Comparison of ENCODE assay signal across 8 cellular contexts in genomic region chr12:122080149-122081107, GRCh38. TPM values are rescaled to one million over a fixed set of nuclear protein-coding genes. Genes with fewer than 3 reads are reported as not detected.
DNase-seq lines count a peak whose midpoint lies in the region; ATAC-seq, FAIRE-seq and TF ChIP-seq lines count a peak whose summit lies in the region.

No MANE protein-coding gene starts in this region.

- no peaks in the 10 kb centered on the region for H3K9me3 Mint-ChIP-seq in activated naive CD4-positive, alpha-beta T cell treated with anti-CD3 and anti-CD28 coated beads for 36 hours

- H3K4me3 ChIP-seq in GM12878, result peak overlapping the region; percentile 69
- H3K4me3 ChIP-seq in iPS-15b (ENCODE audit: low read depth, low read length), result peak overlapping the region; percentile 73
- H3K4me3 ChIP-seq in sigmoid colon, result peak overlapping the region; percentile 77 to 94 (median 90)

- 36% methylated on average over 18 of the region's 18 CpGs for WGBS in GM12878 (ENCODE audit: insufficient coverage, insufficient replicate concordance, low lambda C conversion rate, missing lambda C conversion rate)
- 3 to 7% methylated on average over 18 of the region's 18 CpGs for WGBS in sigmoid colon, 2 donors

- H3K9me3 ChIP-seq in GM12878 (replicated peaks; ENCODE audit: control insufficient read depth, insufficient read depth, low read length), result no peaks in the 10 kb centered on the region
- no peaks in the 10 kb centered on the region for H3K9me3 ChIP-seq in iPS-15b (ENCODE audit: control insufficient read depth, insufficient read depth, low read length)
- H3K9me3 ChIP-seq in sigmoid colon, result no peaks in the 10 kb centered on the region

- RAD21 ChIA-PET in GM12878 (lab: Charles Lee; ENCODE audit: unreplicated experiment), result interaction anchor here (0.6 to 2.5 kb wide), 9 partner anchors 8 to 286 kb away, joined by 3 to 10 read pairs (median 4); partner anchors contain the start of gene CFAP251

- no peak for TF ChIP-seq POLR2A in GM12878 (IDR thresholded peaks at IDR 0.05; ENCODE audit: low read depth, low read length)
- TF ChIP-seq POLR2A in sigmoid colon (IDR thresholded peaks at IDR 0.05), result peak; percentile 54 to 66

- H4K20me1 ChIP-seq in GM12878 (ENCODE audit: control insufficient read depth, insufficient read depth), result 0 out of 2 replicates have a peak, but pooled peaks cover 3% of the 10 kb centered on the region

- no peak for TF ChIP-seq EP300 in GM12878 (IDR thresholded peaks at IDR 0.05; ENCODE audit: borderline replicate concordance in 1 of 2, control insufficient read depth in 1 of 2, low read depth in 2 of 2, low read length in 2 of 2)
- TF ChIP-seq EP300 in sigmoid colon (IDR thresholded peaks at IDR 0.05), result peak in 1 of 4 donors; percentile 36

- TF ChIP-seq RAD21 in GM12878 (IDR thresholded peaks at IDR 0.05; ENCODE audit: insufficient read depth, low read depth, low read length), result no peak

- BruUV-seq in GM12878 (replicated peaks; lab: Mats Ljungman, UMichigan), result TSS peak; percentile 51

- H3K9ac ChIP-seq in GM12878 (ENCODE audit: control insufficient read depth, insufficient read depth, low read length) (peak overlapping the region; percentile 41; the same call in 1 of the 2 replicates), iPS-15b (ENCODE audit: low read depth, low read length) (no peak overlapping the region)

- H3K4me1 Mint-ChIP-seq in activated naive CD4-positive, alpha-beta T cell treated with anti-CD3 and anti-CD28 coated beads for 36 hours (ENCODE audit: low read depth), result peaks cover 66% of the 10 kb centered on the region

- H3K79me2 ChIP-seq in GM12878 (ENCODE audit: control insufficient read depth, insufficient read depth, low read length), result no peaks in the 10 kb centered on the region; the same call in 1 of the 2 replicates

- H2AFZ ChIP-seq in GM12878 (ENCODE audit: control insufficient read depth, low read depth, low read length), result no peak overlapping the region

- H3K27ac ChIP-seq in GM12878 (ENCODE audit: control insufficient read depth, insufficient read depth), result no peak overlapping the region
- H3K27ac ChIP-seq in sigmoid colon, result peak overlapping the region; percentile 87 to 96 (median 90)

- H3K27me3 ChIP-seq in GM12878 (replicated peaks in 1 of 2; ENCODE audit: control insufficient read depth in 2 of 2, insufficient read depth in 2 of 2, low read length in 1 of 2) (no peaks in the 10 kb centered on the region), iPS-15b (ENCODE audit: control insufficient read depth, insufficient read depth, low read length) (peaks cover 17% of the 10 kb centered on the region), sigmoid colon (no peaks in the 10 kb centered on the region)

- H3K36me3 ChIP-seq in GM12878 (ENCODE audit: control insufficient read depth in 2 of 2, insufficient read depth in 2 of 2, low read length in 1 of 2) (peaks cover 0 to 1% of the 10 kb centered on the region in 2 experiments; a peak in 1 of 4 replicates), iPS-15b (ENCODE audit: control insufficient read depth, insufficient read depth, low read length) (no peaks in the 10 kb centered on the region), sigmoid colon (peaks cover 0 to 18% (median 9%) of the 10 kb centered on the region in 4 donors)

- ATAC-seq in GM12878 (0 out of 3 replicates have a peak, but pooled peaks have one; percentile 2), HG03108 (IDR thresholded peaks at IDR 0.05; ENCODE audit: unreplicated experiment) (no peak)

- H3K4me1 ChIP-seq in GM12878 (ENCODE audit: control insufficient read depth, insufficient read depth, low read length) (peaks cover 44% of the 10 kb centered on the region), iPS-15b (ENCODE audit: control insufficient read depth, insufficient read depth, low read length) (peaks cover 10% of the 10 kb centered on the region), sigmoid colon (peaks cover 0 to 77% (median 57%) of the 10 kb centered on the region in 4 donors)

- CTCF ChIA-PET in activated naive CD4-positive, alpha-beta T cell treated with anti-CD3 and anti-CD28 coated beads for 36 hours (lab: Charles Lee), result interaction anchor here (0.5 to 3.8 kb wide), 11 partner anchors 10 to 603 kb away, joined by 3 to 27 read pairs (median 4); no protein-coding TSS in a partner anchor
- CTCF ChIA-PET in GM12878 (lab: Yijun Ruan, JAX), result interaction anchor here (0.9 to 3.9 kb wide), 14 partner anchors 9 to 286 kb away, joined by 3 to 32 read pairs (median 4); partner anchors contain the start of gene CFAP251

- SMC1A ChIA-PET in GM12878 (lab: Charles Lee; ENCODE audit: uncharacterized antibody, unreplicated experiment), result interaction anchor here (0.6 to 2.9 kb wide), 11 partner anchors 9 to 162 kb away, joined by 3 to 16 read pairs (median 4); partner anchors contain the start of gene CFAP251

- DNase-seq in activated naive CD4-positive, alpha-beta T cell treated with anti-CD3 and anti-CD28 coated beads for 36 hours, result peak; percentile 55
- no peak for DNase-seq in activated naive CD4-positive, alpha-beta T cell treated with anti-CD3 and anti-CD28 coated beads, Interleukin-2, amount 50 U/mL, for 16 hours
- DNase-seq in NCI-H82 (lab: John Stamatoyannopoulos, UW) (peak; percentile 84), GM12878 (ENCODE audit: low read depth, low spot score) (no peak), sigmoid colon (peak; percentile 93), islet precursor cell (no peak)

- H3K4me3 Mint-ChIP-seq in activated naive CD4-positive, alpha-beta T cell treated with anti-CD3 and anti-CD28 coated beads for 36 hours, result peak overlapping the region; percentile 85

- FAIRE-seq in GM12878 (lab: Jason Lieb, UNC), result no peak

- TF ChIP-seq CTCF in GM12878 (IDR thresholded peaks at IDR 0.05 in 2 of 3, conservative IDR thresholded peaks at IDR 0.05 in 1 of 3; ENCODE audit: control insufficient read depth in 2 of 3, extremely low read depth in 1 of 3, insufficient read depth in 1 of 3, low read depth in 3 of 3, low read length in 3 of 3) (no peak), sigmoid colon (IDR thresholded peaks at IDR 0.05) (no peak)

- H3K27me3 Mint-ChIP-seq in activated naive CD4-positive, alpha-beta T cell treated with anti-CD3 and anti-CD28 coated beads for 36 hours (ENCODE audit: low read depth), result no peaks in the 10 kb centered on the region

- peaks cover 11% of the 10 kb centered on the region for H3K36me3 Mint-ChIP-seq in activated naive CD4-positive, alpha-beta T cell treated with anti-CD3 and anti-CD28 coated beads for 36 hours (ENCODE audit: low read depth)

- intact Hi-C loops in activated naive CD4-positive, alpha-beta T cell treated with anti-CD3 and anti-CD28 coated beads for 36 hours (cut with micrococcal nuclease), result loop anchor here (1.0 to 10.0 kb wide), 5 partner anchors 8 to 1632 kb away; partner anchors contain the start of gene ATP6V0A2
- intact Hi-C loops in GM12878 (cut with micrococcal nuclease; ENCODE audit: unreplicated experiment), result no loop called here
- intact Hi-C loops in sigmoid colon (cut with DNase I), result loop anchor here (5.0 kb wide), 1 partner anchor 42 kb away; no protein-coding TSS in a partner anchor

- POLR2A ChIA-PET in GM12878 (lab: Charles Lee), result interaction anchor here (0.6 to 3.2 kb wide), 7 partner anchors 9 to 1971 kb away, joined by 3 to 13 read pairs (median 4); partner anchors contain the start of gene DIABLO

- peak overlapping the region; percentile 55 for H3K27ac Mint-ChIP-seq in activated naive CD4-positive, alpha-beta T cell treated with anti-CD3 and anti-CD28 coated beads for 36 hours

- H3K4me2 ChIP-seq in GM12878 (ENCODE audit: control insufficient read depth, insufficient read depth), result peak overlapping the region; percentile 91

- in situ Hi-C loops in GM12878 (cut with MboI), result no loop called here

RNA-seq across cellular contexts. Expression of gene MLXIP, which starts 1.9 kb away (rescaled TPM):
- 10 to 100 TPM; 18.8 to 22.0 TPM for total RNA-seq in activated naive CD4-positive, alpha-beta T cell treated with anti-CD3 and anti-CD28 coated beads for 36 hours
- 28.2 and 30.8 TPM in 2 replicates for total RNA-seq in GM12878 (2013; cell fraction: nucleolus; rRNA removed)
- total RNA-seq in GM12878 (2014; rRNA removed) (5.4 and 7.9 TPM in 2 replicates), GM12878 (2014; rRNA removed; fragmentation: Illumina TruSeq; extraction: Trizol) (8.9 and 9.7 TPM in 2 replicates), GM12878 (2021) (23.7 and 24.9 TPM in 2 replicates), sigmoid colon (10 to 100 TPM; 32.9 to 87.5 (median 57.3) TPM)
- polyA plus RNA-seq in GM12878 (2011; ENCODE audit: low read depth), result 3.2 TPM
- polyA plus RNA-seq in GM12878 (2011; rRNA removed) (1.0 and 1.9 TPM in 2 replicates), GM12878 (2014; fragmentation: Illumina TruSeq; extraction: Trizol) (7.5 and 12.1 TPM in 2 replicates), GM12878 (2014; fragmentation: Nextera tagmentation; extraction: Ambion mirVana) (1 to 10 TPM; 1.1 to 1.2 TPM), GM12878 (2014; rRNA removed) (12.5 and 15.1 TPM in 2 replicates), GM12878 (2016; fragmentation: Nextera tagmentation; extraction: Ambion mirVana) (1 to 10 TPM; 4.7 to 6.2 TPM), sigmoid colon (100 to 1,000 TPM in 1 of 3 donors, 10 to 100 TPM in 2; 15.6 to 141 (median 35.4) TPM)
- polyA plus RNA-seq in GM12878 (2011; cell fraction: cytosol; rRNA removed), result 1.7 and 2.1 TPM in 2 replicates
- 9.5 and 15.5 TPM in 2 replicates for polyA plus RNA-seq in GM12878 (2011; cell fraction: nucleus; rRNA removed)
- 6.3 and 7.2 TPM in 2 replicates for polyA plus RNA-seq in GM12878 (2012)
- polyA minus RNA-seq in GM12878 (2011; rRNA and poly(A)+ RNA removed), result 3.4 and 4.9 TPM in 2 replicates
- polyA minus RNA-seq in GM12878 (2011; cell fraction: cytosol; rRNA and poly(A)+ RNA removed), result 4.1 and 5.2 TPM in 2 replicates
- polyA minus RNA-seq in GM12878 (2011; cell fraction: nucleus; rRNA and poly(A)+ RNA removed), result 7.6 and 8.1 TPM in 2 replicates

RNA-seq across cellular contexts. Expression of gene BCL7A, which starts 58.7 kb away (rescaled TPM):
- 1 to 10 TPM; 6.1 to 6.2 TPM for total RNA-seq in activated naive CD4-positive, alpha-beta T cell treated with anti-CD3 and anti-CD28 coated beads for 36 hours
- 11.6 and 13.4 TPM in 2 replicates for total RNA-seq in GM12878 (2013; cell fraction: nucleolus; rRNA removed)
- 12.4 and 14.1 TPM in 2 replicates for total RNA-seq in GM12878 (2014; rRNA removed)
- total RNA-seq in GM12878 (2014; rRNA removed; fragmentation: Illumina TruSeq; extraction: Trizol), result 8.8 and 9.6 TPM in 2 replicates
- total RNA-seq in GM12878 (2021), result 13.8 and 17.2 TPM in 2 replicates
- 2.3 TPM for polyA plus RNA-seq in GM12878 (2011; ENCODE audit: low read depth)
- polyA plus RNA-seq in GM12878 (2011; rRNA removed), result 1.3 TPM in 2 replicates
- polyA plus RNA-seq in GM12878 (2011; cell fraction: cytosol; rRNA removed), result 1.9 and 2.0 TPM in 2 replicates
- polyA plus RNA-seq in GM12878 (2011; cell fraction: nucleus; rRNA removed), result 2.1 and 2.7 TPM in 2 replicates
- 5.7 and 6.4 TPM in 2 replicates for polyA plus RNA-seq in GM12878 (2012)
- polyA plus RNA-seq in GM12878 (2014; fragmentation: Illumina TruSeq; extraction: Trizol), result 9.4 and 11.8 TPM in 2 replicates
- under 1 TPM; 0.37 to 0.69 TPM for polyA plus RNA-seq in GM12878 (2014; fragmentation: Nextera tagmentation; extraction: Ambion mirVana)
- polyA plus RNA-seq in GM12878 (2014; rRNA removed), result 13.7 and 14.6 TPM in 2 replicates
- 10 to 100 TPM; 11.6 to 11.9 TPM for polyA plus RNA-seq in GM12878 (2016; fragmentation: Nextera tagmentation; extraction: Ambion mirVana)
- polyA minus RNA-seq in GM12878 (2011; rRNA and poly(A)+ RNA removed), result 0.59 and 1.3 TPM in 2 replicates
- 0.40 and 1.1 TPM in 2 replicates for polyA minus RNA-seq in GM12878 (2011; cell fraction: cytosol; rRNA and poly(A)+ RNA removed)
- polyA minus RNA-seq in GM12878 (2011; cell fraction: nucleus; rRNA and poly(A)+ RNA removed), result 0.60 and 0.67 TPM in 2 replicates
- total RNA-seq in sigmoid colon, result 1 to 10 TPM; 6.2 to 6.9 (median 6.5) TPM
- 1 to 10 TPM; 1.2 to 7.4 (median 3.5) TPM for polyA plus RNA-seq in sigmoid colon

Comparison
In these comparisons a context has a peak if more than half of its experiments do, and no peak if none do; other contexts are left out.
1. DNase-seq: peak in activated naive CD4-positive, alpha-beta T cell treated with anti-CD3 and anti-CD28 coated beads for 36 hours (single experiment), NCI-H82 (single experiment) and sigmoid colon (single experiment); none in activated naive CD4-positive, alpha-beta T cell treated with anti-CD3 and anti-CD28 coated beads, Interleukin-2, amount 50 U/mL, for 16 hours (single experiment), GM12878 (single experiment) and islet precursor cell (single experiment).
2. Peak in every context shown above with its lines, with median percentiles within 50 percentile points of each other: H3K4me3 ChIP-seq.